17 cellular contexts compared by ENCODE assay signal in the genomic region with DNA sequence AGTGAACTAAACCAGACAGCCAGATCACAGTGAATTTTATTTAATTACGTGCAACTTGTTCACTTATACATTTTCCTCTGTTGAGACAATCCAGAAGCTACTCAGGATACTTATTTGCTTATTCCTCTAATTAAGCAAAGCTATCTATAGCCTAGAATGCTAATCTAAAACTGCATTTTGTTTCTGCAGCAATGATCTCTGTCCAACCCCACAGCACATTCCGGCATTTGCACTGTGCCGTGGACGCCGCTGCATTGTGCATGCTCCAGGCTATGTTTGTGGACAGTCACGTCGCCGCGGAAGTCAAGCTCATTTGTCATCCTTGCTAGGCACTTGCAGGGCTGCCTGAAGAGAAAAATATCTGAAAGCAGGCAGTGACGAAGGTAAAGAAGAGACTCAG.
"Had no signal": no experiment of that assay in that cellular context is flagged by ENCODE, and none has a peak within 500 bp of the region (broad histone marks: within the 10 kb centered on the region; RNA-seq: fewer than 3 reads in every experiment).

No MANE protein-coding gene starts in this region.

- H3K4me3 Mint-ChIP-seq: activated CD4-positive, alpha-beta T cell treated with anti-CD3 and anti-CD28 coated beads, Interleukin-2, amount 10 ng/mL, durations not matched to agents 24 days and 14 days; activated CD8-positive, alpha-beta T cell treated with anti-CD3 and anti-CD28 coated beads for 36 hours; activated naive CD8-positive, alpha-beta T cell treated with anti-CD3 and anti-CD28 coated beads, Interleukin-2, amount 10 ng/mL, durations not matched to agents 7 days and 5 days; activated T-helper 17 cell treated with anti-CD3 and anti-CD28 coated beads, Interleukin-2, amount 50 U/mL, for 72 hours; natural killer cell treated with Interleukin-12 subunit alpha and Interleukin-12 subunit beta and Interleukin-15 and Interleukin-18, amount 100 ng/mL, for 72 hours had no signal

- H3K9me3 Mint-ChIP-seq: activated CD4-positive, alpha-beta T cell treated with anti-CD3 and anti-CD28 coated beads, Interleukin-2, amount 10 ng/mL, durations not matched to agents 24 days and 14 days had no signal

- H3K27me3 ChIP-seq: brain microvascular endothelial cell, dorsolateral prefrontal cortex, stomach had no signal

- ATAC-seq: activated CD8-positive, alpha-beta T cell treated with anti-CD3 and anti-CD28 coated beads for 36 hours; activated T-helper 17 cell treated with anti-CD3 and anti-CD28 coated beads, Interleukin-2, amount 50 U/mL, for 72 hours; natural killer cell treated with Interleukin-12 subunit alpha and Interleukin-12 subunit beta and Interleukin-15 and Interleukin-18, amount 100 ng/mL, for 72 hours had no signal

- H3K27ac Mint-ChIP-seq: activated CD4-positive, alpha-beta T cell treated with anti-CD3 and anti-CD28 coated beads, Interleukin-2, amount 10 ng/mL, durations not matched to agents 24 days and 14 days; activated CD8-positive, alpha-beta T cell treated with anti-CD3 and anti-CD28 coated beads for 36 hours; activated naive CD8-positive, alpha-beta T cell treated with anti-CD3 and anti-CD28 coated beads, Interleukin-2, amount 10 ng/mL, durations not matched to agents 7 days and 5 days; activated T-helper 17 cell treated with anti-CD3 and anti-CD28 coated beads, Interleukin-2, amount 50 U/mL, for 72 hours; natural killer cell treated with Interleukin-12 subunit alpha and Interleukin-12 subunit beta and Interleukin-15 and Interleukin-18, amount 100 ng/mL, for 72 hours had no signal

- H3K9me3 ChIP-seq: stomach had no signal

- H3K27ac ChIP-seq: brain microvascular endothelial cell, dorsolateral prefrontal cortex, stomach, thoracic aorta had no signal

- H3K4me3 ChIP-seq: dorsolateral prefrontal cortex, stomach, thoracic aorta had no signal

- H3K36me3 Mint-ChIP-seq: activated naive CD8-positive, alpha-beta T cell treated with anti-CD3 and anti-CD28 coated beads, Interleukin-2, amount 10 ng/mL, durations not matched to agents 7 days and 5 days; natural killer cell treated with Interleukin-12 subunit alpha and Interleukin-12 subunit beta and Interleukin-15 and Interleukin-18, amount 100 ng/mL, for 72 hours had no signal

- DNase-seq: activated CD4-positive, alpha-beta T cell treated with anti-CD3 and anti-CD28 coated beads, Interleukin-2, amount 10 ng/mL, durations not matched to agents 24 days and 14 days; activated CD8-positive, alpha-beta T cell treated with anti-CD3 and anti-CD28 coated beads for 36 hours; activated naive CD4-positive, alpha-beta T cell; activated naive CD8-positive, alpha-beta T cell treated with anti-CD3 and anti-CD28 coated beads, Interleukin-2, amount 10 ng/mL, durations not matched to agents 7 days and 5 days; activated T-cell treated with anti-CD3 and anti-CD28 coated beads, Interleukin-2, amount 50 U/mL, for 1 hour; brain microvascular endothelial cell; central memory CD4-positive, alpha-beta T cell; dorsolateral prefrontal cortex; erythroblast; stimulated activated CD4-positive, alpha-beta T cell treated with anti-CD3 and anti-CD28 coated beads, Interleukin-15, amount 100 ng/mL, for 24 hours; stimulated activated CD4-positive, alpha-beta T cell treated with anti-CD3 and anti-CD28 coated beads, Interleukin-2, amount 100 ng/mL, for 48 hours; stomach; T-helper 1 cell; T-helper 9 cell had no signal

- H3K36me3 ChIP-seq: brain microvascular endothelial cell, stomach, thoracic aorta had no signal

- H3K4me1 Mint-ChIP-seq: activated CD4-positive, alpha-beta T cell treated with anti-CD3 and anti-CD28 coated beads, Interleukin-2, amount 10 ng/mL, durations not matched to agents 24 days and 14 days; activated naive CD8-positive, alpha-beta T cell treated with anti-CD3 and anti-CD28 coated beads, Interleukin-2, amount 10 ng/mL, durations not matched to agents 7 days and 5 days; activated T-helper 17 cell treated with anti-CD3 and anti-CD28 coated beads, Interleukin-2, amount 50 U/mL, for 72 hours had no signal
